16 cellular contexts compared by ENCODE assay signal in genomic region chrX:129934461-129934860, GRCh38. TPM values are rescaled to one million over a fixed set of nuclear protein-coding genes. Genes with fewer than 3 reads are reported as not detected.
A peak's percentile ranks its signal among the peaks of the same experiment; 100 is the strongest.
DNase-seq lines count a peak whose midpoint lies in the region; TF ChIP-seq lines count a peak whose summit lies in the region.
"Had no signal": no experiment of that assay in that cellular context is flagged by ENCODE, and none has a peak within 500 bp of the region (broad histone marks: within the 10 kb centered on the region; RNA-seq: fewer than 3 reads in every experiment).

No MANE protein-coding gene starts in this region.

- peaks cover 5% of the 10 kb centered on the region for H3K4me1 Mint-ChIP-seq in brain
- H3K4me1 Mint-ChIP-seq in type B pancreatic cell (ENCODE audit: unreplicated experiment): no peaks in the 10 kb centered on the region

- H3K36me3 Mint-ChIP-seq in brain (no peaks in the 10 kb centered on the region), type B pancreatic cell (no peaks in the 10 kb centered on the region)
- H3K36me3 Mint-ChIP-seq: CD8-positive, alpha-beta memory T cell had no signal

- no peak for TF ChIP-seq CTCF in brain (conservative IDR thresholded peaks at IDR 0.05)
- TF ChIP-seq CTCF in type B pancreatic cell (conservative IDR thresholded peaks at IDR 0.05): no peak

- H3K4me3 ChIP-seq in iPS-18c (ENCODE audit: insufficient read depth, low read depth, low read length): 0 out of 2 replicates have a peak overlapping the region, but pooled peaks have one; percentile 3
- H3K4me3 ChIP-seq: K562 had no signal

- DNase-seq in ELF-1 (ENCODE audit: low read depth, low spot score) (peak; percentile 22), retina (peak; percentile 6), HUDEP-2 (lab: John Stamatoyannopoulos, UW; ENCODE audit: unreplicated experiment in 76 of 76) (no peak), T1000 (lab: John Stamatoyannopoulos, UW) (no peak), NCI-H187 treated with DMSO at 0.1 percent for 48 hours (lab: John Stamatoyannopoulos, UW) (no peak), type B pancreatic cell (ENCODE audit: extremely low spot score, unreplicated experiment) (no peak)
- DNase-seq: AML-193; CD8-positive, alpha-beta memory T cell; DMS 273 treated with DMSO at 0.1 percent for 48 hours; EL; NCI-H2081 treated with DMSO at 0.1 percent for 48 hours; NCI-H524 treated with DMSO at 0.1 percent for 48 hours; SIG-M5 had no signal

- H3K9me3 Mint-ChIP-seq in brain (peaks cover 0 to 16% (median 3%) of the 10 kb centered on the region in 5 experiments), type B pancreatic cell (no peaks in the 10 kb centered on the region)
- H3K9me3 Mint-ChIP-seq: CD8-positive, alpha-beta memory T cell had no signal

- H3K27me3 Mint-ChIP-seq in brain (peaks cover 52% of the 10 kb centered on the region), type B pancreatic cell (peaks cover 43% of the 10 kb centered on the region)

- H3K27ac Mint-ChIP-seq in brain (no peak overlapping the region), type B pancreatic cell (no peak overlapping the region)

- H3K9me3 ChIP-seq in iPS-18c (ENCODE audit: control insufficient read depth, insufficient read depth, low read length): peaks cover 15% of the 10 kb centered on the region

- peak overlapping the region in 3 of 5 experiments; percentile 24 to 74 (median 54) for H3K4me3 Mint-ChIP-seq in brain
- no peak overlapping the region for H3K4me3 Mint-ChIP-seq in type B pancreatic cell

RNA-seq across cellular contexts. Expression of gene UTP14A, which starts 28.5 kb away (rescaled TPM):
- 13.6 TPM for polyA plus RNA-seq in brain (ENCODE audit: insufficient read depth, low read depth, low replicate concordance)
- total RNA-seq in type B pancreatic cell (ENCODE audit: low replicate concordance): 21.9 and 22.4 TPM in 2 replicates

RNA-seq across cellular contexts. Expression of gene BCORL1, which starts 48.0 kb away (rescaled TPM):
- polyA plus RNA-seq in brain (ENCODE audit: insufficient read depth, low read depth, low replicate concordance): 16.9 TPM
- 20.9 and 24.0 TPM in 2 replicates for total RNA-seq in type B pancreatic cell (ENCODE audit: low replicate concordance)

Comparison
In these comparisons a context has a peak if more than half of its experiments do, and no peak if none do; other contexts are left out.
1. DNase-seq: peak in ELF-1 (single experiment) and retina (single experiment); none in HUDEP-2 (0 of 76), T1000 (single experiment), NCI-H187 treated with DMSO at 0.1 percent for 48 hours (single experiment) and type B pancreatic cell (single experiment).